In the genomic region with DNA sequence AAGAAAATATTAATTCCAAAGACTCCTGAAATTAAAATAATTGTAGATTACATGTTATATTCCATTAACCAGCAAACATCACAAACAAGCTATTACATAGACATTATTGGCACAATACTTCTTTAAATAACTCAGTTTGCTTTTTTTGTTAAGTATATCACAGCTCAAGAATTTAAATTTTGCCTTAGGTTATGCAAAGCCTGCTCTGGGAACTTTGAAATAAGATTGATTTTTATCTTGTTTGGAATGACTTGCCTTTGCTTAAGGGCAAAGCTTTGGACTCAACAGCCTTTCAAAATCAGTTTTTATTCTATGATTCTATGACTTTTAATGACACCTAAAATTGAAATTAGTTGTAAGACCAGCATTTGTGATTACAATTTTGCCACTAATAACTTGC, we compare ENCODE assay signal across 15 cellular contexts.
DNase-seq lines count a peak whose midpoint lies in the region; ATAC-seq and TF ChIP-seq lines count a peak whose summit lies in the region.
"Had no signal": no experiment of that assay in that cellular context is flagged by ENCODE, and none has a peak within 500 bp of the region (broad histone marks: within the 10 kb centered on the region; RNA-seq: fewer than 3 reads in every experiment).

No MANE protein-coding gene starts in this region.

- H3K14ac ChIP-seq in IMR-90 (replicated peaks; ENCODE audit: low read depth, low read length) = no peak overlapping the region

- no peaks in the 10 kb centered on the region for H3K36me3 Mint-ChIP-seq in CD4-positive, alpha-beta memory T cell
- H3K36me3 Mint-ChIP-seq: CD14-positive monocyte, IgD-negative memory B cell had no signal

- H3K56ac ChIP-seq in IMR-90 (ENCODE audit: extremely low read depth, insufficient read depth, low read length) = no peak overlapping the region

- no peak overlapping the region for H4K91ac ChIP-seq in IMR-90 (ENCODE audit: insufficient read depth, low read depth, low read length)

- TF ChIP-seq CTCF in IMR-90 (conservative IDR thresholded peaks at IDR 0.05; ENCODE audit: low read depth, low read length) (no peak), foreskin keratinocyte (conservative IDR thresholded peaks at IDR 0.05) (no peak), uterus (IDR thresholded peaks at IDR 0.05) (no peak)

- H3K79me1 ChIP-seq in IMR-90 (ENCODE audit: low read depth in 1 of 2, low read length in 2 of 2) = no peaks in the 10 kb centered on the region

- H3K9me1 ChIP-seq in IMR-90 (ENCODE audit: insufficient read depth, low read length) = 0 out of 2 replicates have a peak, but pooled peaks cover 5% of the 10 kb centered on the region

- H3K9me3 ChIP-seq in IMR-90 (ENCODE audit: control insufficient read depth, insufficient read depth, low read length) (no peaks in the 10 kb centered on the region), adipocyte (ENCODE audit: control insufficient read depth, low read length) (no peaks in the 10 kb centered on the region), uterus (no peaks in the 10 kb centered on the region)
- H3K9me3 ChIP-seq in CD4-positive, alpha-beta memory T cell (ENCODE audit: control insufficient read depth in 1 of 2, low read length in 2 of 2) = no peaks in the 10 kb centered on the region
- H3K9me3 ChIP-seq: SJSA1 had no signal

- no peak overlapping the region for H2AK9ac ChIP-seq in IMR-90 (replicated peaks; ENCODE audit: low read depth, low read length, poor library complexity)

- no peaks in the 10 kb centered on the region for H4K20me1 ChIP-seq in IMR-90 (ENCODE audit: insufficient read depth, low read length)

- no peak overlapping the region for H3K4me2 ChIP-seq in IMR-90 (ENCODE audit: low read depth, low read length)

- H3K4me3 ChIP-seq in IMR-90 (ENCODE audit: insufficient read depth, low read depth, low read length) = no peak overlapping the region
- no peak overlapping the region for H3K4me3 ChIP-seq in adipocyte (ENCODE audit: low read length)
- no peak overlapping the region for H3K4me3 ChIP-seq in uterus
- H3K4me3 ChIP-seq in CD4-positive, alpha-beta memory T cell (ENCODE audit: low read length in 2 of 2) = no peak overlapping the region
- H3K4me3 ChIP-seq: SJSA1 had no signal

- H2BK15ac ChIP-seq in IMR-90 (ENCODE audit: low read depth, low read length) = no peak overlapping the region

- H3K4me3 Mint-ChIP-seq in CD4-positive, alpha-beta memory T cell = no peak overlapping the region
- H3K4me3 Mint-ChIP-seq: CD14-positive monocyte, IgD-negative memory B cell had no signal

- CTCF ChIA-PET in IMR-90 (lab: Yijun Ruan, JAX) = no interaction called here
- CTCF ChIA-PET in CD4-positive, alpha-beta memory T cell (lab: Charles Lee; ENCODE audit: partially characterized antibody) = interaction anchor here (1.1 to 3.4 kb wide), 3 partner anchors 17 to 85 kb away, joined by 3 to 12 read pairs (median 5); partner anchors contain the start of gene PHAX

- no peak overlapping the region for H3K27ac ChIP-seq in IMR-90 (ENCODE audit: insufficient read depth, low read length)
- peak overlapping the region; percentile 85 for H3K27ac ChIP-seq in foreskin keratinocyte
- peak overlapping the region; percentile 83 to 95 for H3K27ac ChIP-seq in uterus
- H3K27ac ChIP-seq in CD4-positive, alpha-beta memory T cell (ENCODE audit: low read depth, low read length) = no peak overlapping the region
- H3K27ac ChIP-seq: SJSA1 had no signal

- H3K9ac ChIP-seq in IMR-90 (ENCODE audit: low read depth, low read length) (no peak overlapping the region), adipocyte (ENCODE audit: low read length) (no peak overlapping the region)

- no peak for TF ChIP-seq POLR2A in IMR-90 (IDR thresholded peaks at IDR 0.05; ENCODE audit: low read depth, low read length)
- no peak for TF ChIP-seq POLR2A in uterus (IDR thresholded peaks at IDR 0.05)

- H2BK20ac ChIP-seq in IMR-90 (ENCODE audit: low read depth, low read length) = no peak overlapping the region

- no peak overlapping the region for H3K4ac ChIP-seq in IMR-90 (ENCODE audit: low read depth, low read length)

- no peak overlapping the region for H3K23ac ChIP-seq in IMR-90 (ENCODE audit: low read depth, low read length)

- TF ChIP-seq RAD21 in IMR-90 (IDR thresholded peaks at IDR 0.05; ENCODE audit: low read length) = no peak

- no TSS peak for BruUV-seq in IMR-90 (replicated peaks; lab: Mats Ljungman, UMichigan)

- no peak overlapping the region for H2AK5ac ChIP-seq in IMR-90 (ENCODE audit: low read depth, low read length)

- H3K4me1 ChIP-seq in IMR-90 (ENCODE audit: control insufficient read depth, insufficient read depth, low read length) = peaks cover 10% of the 10 kb centered on the region
- peaks cover 40% of the 10 kb centered on the region for H3K4me1 ChIP-seq in adipocyte (ENCODE audit: control insufficient read depth, insufficient read depth, low read length)
- peaks cover 47% of the 10 kb centered on the region for H3K4me1 ChIP-seq in foreskin keratinocyte
- peaks cover 0 to 9% of the 10 kb centered on the region in 2 donors for H3K4me1 ChIP-seq in uterus
- H3K4me1 ChIP-seq in CD4-positive, alpha-beta memory T cell (ENCODE audit: insufficient read depth, low read length) = no peaks in the 10 kb centered on the region

- no peak overlapping the region for H3K27ac Mint-ChIP-seq in CD4-positive, alpha-beta memory T cell
- H3K27ac Mint-ChIP-seq: CD14-positive monocyte, IgD-negative memory B cell had no signal

- peaks cover 0 to 3% (median 0%) of the 10 kb centered on the region in 4 donors for H3K4me1 Mint-ChIP-seq in CD4-positive, alpha-beta memory T cell
- H3K4me1 Mint-ChIP-seq: CD14-positive monocyte, IgD-negative memory B cell had no signal

- no peak overlapping the region for H4K5ac ChIP-seq in IMR-90 (ENCODE audit: low read depth, low read length)

- DNase-seq in IMR-90 (peak; percentile 20), adipocyte (ENCODE audit: low read depth) (peak; percentile 83), foreskin keratinocyte (peak; percentile 31 to 71), uterus (no peak), dermis blood vessel endothelial cell (no peak)
- DNase-seq in CD4-positive, alpha-beta memory T cell = no peak
- DNase-seq: ACHN; AML-193; NCI-H526 treated with DMSO at 0.1 percent for 48 hours; NK-92 treated with Interleukin-12 subunit alpha and Interleukin-12 subunit beta, amount 100 ng/mL, for 24 hours had no signal

- H3K9me3 Mint-ChIP-seq in CD4-positive, alpha-beta memory T cell = no peaks in the 10 kb centered on the region
- H3K9me3 Mint-ChIP-seq: IgD-negative memory B cell had no signal

- dilution Hi-C loops in IMR-90 (cut with HindIII; ENCODE audit: low sequenced_read_pairs, unreplicated experiment) = no loop called here

- no peak overlapping the region for H2AFZ ChIP-seq in IMR-90 (replicated peaks; ENCODE audit: low read length, poor library complexity)

- H2BK120ac ChIP-seq in IMR-90 (ENCODE audit: low read depth, low read length) = no peak overlapping the region

- H3K36me3 ChIP-seq in IMR-90 (ENCODE audit: control insufficient read depth, insufficient read depth, low read length) (no peaks in the 10 kb centered on the region), adipocyte (ENCODE audit: control insufficient read depth, insufficient read depth, low read length, severe bottlenecking) (no peaks in the 10 kb centered on the region), uterus (no peaks in the 10 kb centered on the region)
- H3K36me3 ChIP-seq in CD4-positive, alpha-beta memory T cell (ENCODE audit: insufficient read depth, low read length) = no peaks in the 10 kb centered on the region
- H3K36me3 ChIP-seq: SJSA1 had no signal

- no peak overlapping the region for H4K8ac ChIP-seq in IMR-90 (ENCODE audit: low read depth in 2 of 2, low read length in 2 of 2)

- H3K27me3 ChIP-seq in IMR-90 (ENCODE audit: control insufficient read depth, insufficient read depth, low read length) (no peaks in the 10 kb centered on the region), adipocyte (replicated peaks; ENCODE audit: control insufficient read depth, insufficient read depth, low read length) (no peaks in the 10 kb centered on the region), foreskin keratinocyte (no peaks in the 10 kb centered on the region), uterus (no peaks in the 10 kb centered on the region)
- no peaks in the 10 kb centered on the region for H3K27me3 ChIP-seq in CD4-positive, alpha-beta memory T cell (ENCODE audit: insufficient read depth, low read length)
- H3K27me3 ChIP-seq: SJSA1 had no signal

- H3K18ac ChIP-seq in IMR-90 (ENCODE audit: low read depth, low read length) = no peak overlapping the region

- H2BK5ac ChIP-seq in IMR-90 (ENCODE audit: low read depth, low read length, poor library complexity, severe bottlenecking) = no peak overlapping the region

- intact Hi-C loops in IMR-90 (cut with micrococcal nuclease) (no loop called here), uterus (cut with DNase I; ENCODE audit: low total_unique reads) (no loop called here)
- intact Hi-C loops in CD4-positive, alpha-beta memory T cell (cut with micrococcal nuclease) = no loop called here

- H3K27me3 Mint-ChIP-seq in CD4-positive, alpha-beta memory T cell = no peaks in the 10 kb centered on the region

- in situ Hi-C loops in IMR-90 (cut with MboI; ENCODE audit: low sequenced_read_pairs) = no loop called here

- ATAC-seq in IMR-90 (ENCODE audit: low read depth) (no peak), foreskin keratinocyte (no peak), GM19023 (IDR thresholded peaks at IDR 0.05; ENCODE audit: unreplicated experiment) (no peak)
- ATAC-seq: HCT116 had no signal

- POLR2A ChIA-PET in IMR-90 (lab: Charles Lee; ENCODE audit: unreplicated experiment) = no interaction called here
- POLR2A ChIA-PET in CD4-positive, alpha-beta memory T cell (lab: Charles Lee; ENCODE audit: partially characterized antibody) = interaction anchor here (0.6 kb wide), 1 partner anchor 109 kb away, joined by 3 read pairs; no protein-coding TSS in a partner anchor

TF ChIP-seq in IMR-90, 13 proteins besides CTCF, POLR2A, EP300 and RAD21 (continues in another document):
- TF ChIP-seq CHD1 (IDR thresholded peaks at IDR 0.05; ENCODE audit: low read depth, low read length) = no peak
- no peak for TF ChIP-seq FOS (IDR thresholded peaks at IDR 0.05; ENCODE audit: low read depth, low read length)
- TF ChIP-seq BHLHE40 (IDR thresholded peaks at IDR 0.05; ENCODE audit: low read depth, low read length) = no peak
- no peak for TF ChIP-seq MAFK (IDR thresholded peaks at IDR 0.05; ENCODE audit: low read depth, low read length)
- no peak for TF ChIP-seq MXI1 (IDR thresholded peaks at IDR 0.05; ENCODE audit: borderline replicate concordance, low read depth, low read length)
- no peak for TF ChIP-seq MAZ (IDR thresholded peaks at IDR 0.05; ENCODE audit: borderline replicate concordance, low read depth, low read length)
- no peak for TF ChIP-seq RCOR1 (IDR thresholded peaks at IDR 0.05; ENCODE audit: insufficient replicate concordance, low read length)
- no peak for TF ChIP-seq CEBPB (IDR thresholded peaks at IDR 0.05; ENCODE audit: low read depth, low read length)

Comparison
In these comparisons a context has a peak if more than half of its experiments do, and no peak if none do; other contexts are left out.
1. DNase-seq: peak in IMR-90 (single experiment), adipocyte (single experiment) and foreskin keratinocyte (2 of 2); none in uterus (0 of 2), dermis blood vessel endothelial cell (single experiment) and CD4-positive, alpha-beta memory T cell (0 of 5).
2. H3K27ac ChIP-seq: peak in foreskin keratinocyte (single experiment) and uterus (2 of 2); none in IMR-90 (single experiment) and CD4-positive, alpha-beta memory T cell (single experiment).